9 cellular contexts compared by ENCODE assay signal in genomic region chr1:6485937-6486250, GRCh38. TPM values are rescaled to one million over a fixed set of nuclear protein-coding genes. Genes with fewer than 3 reads are reported as not detected.
DNase-seq lines count a peak whose midpoint lies in the region; ATAC-seq and TF ChIP-seq lines count a peak whose summit lies in the region.
"Had no signal": no experiment of that assay in that cellular context is flagged by ENCODE, and none has a peak within 500 bp of the region (broad histone marks: within the 10 kb centered on the region; RNA-seq: fewer than 3 reads in every experiment).

No MANE protein-coding gene starts in this region.

- H3K9me3 ChIP-seq in iPS-15b (ENCODE audit: control insufficient read depth, insufficient read depth, low read length), result no peaks in the 10 kb centered on the region
- no peaks in the 10 kb centered on the region for H3K9me3 ChIP-seq in body of pancreas
- no peaks in the 10 kb centered on the region for H3K9me3 ChIP-seq in CD8-positive, alpha-beta T cell (ENCODE audit: low read length)
- H3K9me3 ChIP-seq: neutrophil had no signal

- TF ChIP-seq CTCF in HFF-Myc (IDR thresholded peaks at IDR 0.05; ENCODE audit: low read depth, low read length, missing control alignments) (no peak), brain (conservative IDR thresholded peaks at IDR 0.05) (no peak), body of pancreas (IDR thresholded peaks at IDR 0.05) (no peak)
- TF ChIP-seq CTCF in CD8-positive, alpha-beta T cell (IDR thresholded peaks at IDR 0.05), result no peak

- no peaks in the 10 kb centered on the region for H3K36me3 Mint-ChIP-seq in brain
- no peaks in the 10 kb centered on the region for H3K36me3 Mint-ChIP-seq in stimulated activated naive B cell treated with anti-CD40 and anti-IgM and Interleukin-4, amounts not matched to agents 10 μg/mL and 1 μg/mL and 100 μg/mL, for 72 hours
- H3K36me3 Mint-ChIP-seq in CD8-positive, alpha-beta T cell, result no peaks in the 10 kb centered on the region

- H3K36me3 ChIP-seq in iPS-15b (ENCODE audit: control insufficient read depth, insufficient read depth, low read length) (no peaks in the 10 kb centered on the region), body of pancreas (replicated peaks in 1 of 2; ENCODE audit: insufficient read depth in 1 of 2, low read depth in 2 of 2) (no peaks in the 10 kb centered on the region)
- no peaks in the 10 kb centered on the region for H3K36me3 ChIP-seq in CD8-positive, alpha-beta T cell (ENCODE audit: insufficient read depth, low read length)
- H3K36me3 ChIP-seq: neutrophil had no signal

- DNase-seq in HFF-Myc (ENCODE audit: extremely low read depth, low read depth), result no peak
- DNase-seq in stimulated activated naive B cell treated with anti-CD40 and anti-IgM and Interleukin-4, amounts not matched to agents 10 μg/mL and 1 μg/mL and 100 μg/mL, for 72 hours, result no peak
- no peak for DNase-seq in body of pancreas
- DNase-seq in CD8-positive, alpha-beta T cell, result no peak
- no peak for DNase-seq in 8988T

- no peak for TF ChIP-seq POLR2A in body of pancreas (IDR thresholded peaks at IDR 0.05)

- peak overlapping the region in 4 of 5 experiments; percentile 39 to 89 (median 76) for H3K27ac Mint-ChIP-seq in brain
- H3K27ac Mint-ChIP-seq in stimulated activated naive B cell treated with anti-CD40 and anti-IgM and Interleukin-4, amounts not matched to agents 10 μg/mL and 1 μg/mL and 100 μg/mL, for 72 hours, result peak overlapping the region; percentile 74
- H3K27ac Mint-ChIP-seq in CD8-positive, alpha-beta T cell, result no peak overlapping the region

- CTCF ChIA-PET in CD8-positive, alpha-beta T cell (lab: Charles Lee), result interaction anchor here (0.7 to 5.9 kb wide), 25 partner anchors 8 to 161 kb away, joined by 3 to 102 read pairs (median 4); partner anchors contain the start of genes NOL9, TAS1R1, TNFRSF25 and ZBTB48

- no peak overlapping the region for H3K9ac ChIP-seq in iPS-15b (ENCODE audit: low read depth, low read length)

- H3K27ac ChIP-seq in body of pancreas, result no peak overlapping the region
- H3K27ac ChIP-seq in CD8-positive, alpha-beta T cell (ENCODE audit: low read depth, low read length), result no peak overlapping the region
- H3K27ac ChIP-seq: neutrophil had no signal

- no peak for ATAC-seq in stimulated activated naive B cell treated with anti-CD40 and anti-IgM and Interleukin-4, amounts not matched to agents 10 μg/mL and 1 μg/mL and 100 μg/mL, for 72 hours (replicated peaks)
- no peak for ATAC-seq in body of pancreas
- ATAC-seq in CD8-positive, alpha-beta T cell, result no peak

- POLR2A ChIA-PET in CD8-positive, alpha-beta T cell (lab: Charles Lee), result interaction anchor here (0.8 to 1.1 kb wide), 2 partner anchors 17 to 67 kb away, joined by 3 read pairs; no protein-coding TSS in a partner anchor

- peaks cover 27% of the 10 kb centered on the region for H3K27me3 Mint-ChIP-seq in brain
- peaks cover 34 to 65% of the 10 kb centered on the region in 2 donors for H3K27me3 Mint-ChIP-seq in stimulated activated naive B cell treated with anti-CD40 and anti-IgM and Interleukin-4, amounts not matched to agents 10 μg/mL and 1 μg/mL and 100 μg/mL, for 72 hours
- peaks cover 19% of the 10 kb centered on the region for H3K27me3 Mint-ChIP-seq in CD8-positive, alpha-beta T cell (ENCODE audit: low read depth)

- 14% methylated on average over 7 of the region's 8 CpGs; no CpG with 5 or more reads in 1 of the 2 donors for WGBS in body of pancreas, 2 donors

- H3K4me1 ChIP-seq in iPS-15b (ENCODE audit: control insufficient read depth, insufficient read depth, low read length) (peaks cover 3% of the 10 kb centered on the region), body of pancreas (peaks cover 27% of the 10 kb centered on the region)
- H3K4me1 ChIP-seq in CD8-positive, alpha-beta T cell (ENCODE audit: insufficient read depth, low read length), result peaks cover 17% of the 10 kb centered on the region

- intact Hi-C loops in body of pancreas (cut with DNase I), result loop anchor here (10.0 kb wide), 1 partner anchor 159 kb away; no protein-coding TSS in a partner anchor
- intact Hi-C loops in CD8-positive, alpha-beta T cell (cut with DNase I, micrococcal nuclease), result loop anchor here (1.0 to 2.0 kb wide), 4 partner anchors 37 to 160 kb away; partner anchors contain the start of gene NOL9 (in 2 of the 2)

- peaks cover 35% of the 10 kb centered on the region for H3K4me1 Mint-ChIP-seq in brain
- peaks cover 13 to 20% of the 10 kb centered on the region in 2 donors for H3K4me1 Mint-ChIP-seq in stimulated activated naive B cell treated with anti-CD40 and anti-IgM and Interleukin-4, amounts not matched to agents 10 μg/mL and 1 μg/mL and 100 μg/mL, for 72 hours
- H3K4me1 Mint-ChIP-seq in CD8-positive, alpha-beta T cell (ENCODE audit: low read depth), result peaks cover 6% of the 10 kb centered on the region

- H3K9me3 Mint-ChIP-seq in brain, result no peaks in the 10 kb centered on the region
- H3K9me3 Mint-ChIP-seq in stimulated activated naive B cell treated with anti-CD40 and anti-IgM and Interleukin-4, amounts not matched to agents 10 μg/mL and 1 μg/mL and 100 μg/mL, for 72 hours, result no peaks in the 10 kb centered on the region
- no peaks in the 10 kb centered on the region for H3K9me3 Mint-ChIP-seq in CD8-positive, alpha-beta T cell

- H3K4me3 ChIP-seq in HFF-Myc (replicated peaks; ENCODE audit: low read depth, low read length) (peak overlapping the region; percentile 50), iPS-15b (ENCODE audit: low read depth, low read length) (peak overlapping the region; percentile 52), body of pancreas (no peak overlapping the region)
- H3K4me3 ChIP-seq in CD8-positive, alpha-beta T cell (ENCODE audit: low read depth, low read length), result no peak overlapping the region
- H3K4me3 ChIP-seq: K562 had no signal

- peaks cover 5% of the 10 kb centered on the region for H3K27me3 ChIP-seq in iPS-15b (ENCODE audit: control insufficient read depth, insufficient read depth, low read length)
- H3K27me3 ChIP-seq in body of pancreas, result peaks cover 0 to 17% of the 10 kb centered on the region in 2 donors
- H3K27me3 ChIP-seq in CD8-positive, alpha-beta T cell (ENCODE audit: insufficient read depth, low read length), result peaks cover 7% of the 10 kb centered on the region

- peak overlapping the region; percentile 72 to 83 (median 83) for H3K4me3 Mint-ChIP-seq in brain
- H3K4me3 Mint-ChIP-seq in stimulated activated naive B cell treated with anti-CD40 and anti-IgM and Interleukin-4, amounts not matched to agents 10 μg/mL and 1 μg/mL and 100 μg/mL, for 72 hours, result peak overlapping the region; percentile 60 to 65
- H3K4me3 Mint-ChIP-seq in CD8-positive, alpha-beta T cell, result no peak overlapping the region

RNA-seq across cellular contexts. Expression of gene PLEKHG5, which starts 5.6 kb away (rescaled TPM):
- polyA plus RNA-seq in brain (ENCODE audit: insufficient read depth, low read depth, low replicate concordance), result 28.0 TPM
- 1 to 10 TPM; 5.2 to 8.6 TPM for total RNA-seq in body of pancreas
- total RNA-seq in CD8-positive, alpha-beta T cell, result 1 to 10 TPM; 4.0 to 5.0 TPM

RNA-seq across cellular contexts. Expression of gene TNFRSF25, which starts 19.9 kb away (rescaled TPM):
- polyA plus RNA-seq in brain (ENCODE audit: insufficient read depth, low read depth, low replicate concordance), result 6.4 TPM
- 10 to 100 TPM in 1 of 2 donors, 1 to 10 TPM in 1; 4.2 to 23.1 TPM for total RNA-seq in body of pancreas
- 100 to 1,000 TPM; 178 to 185 TPM for total RNA-seq in CD8-positive, alpha-beta T cell

Comparison
In these comparisons a context has a peak if more than half of its experiments do, and no peak if none do; other contexts are left out.
1. H3K4me3 ChIP-seq: peak in HFF-Myc (single experiment) and iPS-15b (single experiment); none in body of pancreas (0 of 2) and CD8-positive, alpha-beta T cell (single experiment).
2. RNA of gene TNFRSF25, which starts 19.9 kb away (total RNA-seq): 178 to 185 TPM in CD8-positive, alpha-beta T cell; 4.2 to 23.1 TPM in body of pancreas; every median in the first group is over 4 times any median in the second.